15 cellular contexts compared by ENCODE assay signal in the genomic region with DNA sequence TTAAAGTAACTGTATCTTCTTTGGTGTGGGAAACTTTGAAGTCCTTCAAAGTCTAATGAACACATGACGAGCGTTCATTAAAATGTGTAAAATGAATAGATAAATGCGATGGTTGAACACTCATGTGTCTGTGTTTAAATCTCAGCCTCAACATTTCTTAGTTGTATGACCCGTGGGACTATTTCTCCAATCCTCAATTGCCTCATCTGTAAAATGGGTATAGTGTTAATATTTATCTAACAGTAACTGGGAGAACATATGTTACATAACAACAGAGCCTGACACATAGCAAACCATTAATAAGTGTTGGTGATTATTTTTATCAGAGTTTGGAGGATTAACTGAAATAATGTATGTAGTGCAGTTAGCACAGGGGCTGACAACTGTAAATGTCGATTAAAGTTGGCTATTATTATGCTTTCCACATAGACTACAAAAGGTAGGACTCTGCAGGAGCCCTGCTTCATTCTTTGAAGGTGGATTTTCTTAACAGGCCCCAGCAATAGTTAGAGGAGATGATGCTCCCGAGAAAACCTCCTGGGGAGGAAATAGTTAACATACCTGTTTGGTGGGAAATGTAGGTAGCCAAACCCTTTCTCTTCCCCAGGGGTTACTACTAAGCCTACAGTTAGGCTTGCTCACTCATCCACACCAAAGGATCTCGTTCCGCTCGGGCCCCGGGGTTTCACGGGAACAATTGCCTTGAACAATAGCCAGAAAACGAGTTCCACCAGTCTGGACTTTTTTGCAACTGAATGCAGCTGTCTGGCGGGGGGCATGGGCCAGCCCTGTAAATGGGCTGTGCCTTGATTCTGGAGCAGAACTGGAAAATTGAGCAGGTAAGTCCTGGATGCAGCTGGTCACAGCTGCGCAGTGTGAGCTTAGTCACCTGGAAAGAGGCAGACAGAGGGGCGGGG.
DNase-seq lines count a peak whose midpoint lies in the region; ATAC-seq and TF ChIP-seq lines count a peak whose summit lies in the region.
"Had no signal": no experiment of that assay in that cellular context is flagged by ENCODE, and none has a peak within 500 bp of the region (broad histone marks: within the 10 kb centered on the region; RNA-seq: fewer than 3 reads in every experiment).

No MANE protein-coding gene starts in this region.

- H3K27me3 ChIP-seq in GM23338 (ENCODE audit: insufficient read depth) = no peaks in the 10 kb centered on the region; the same call in 1 of the 2 replicates
- H3K27me3 ChIP-seq in gastrocnemius medialis = no peaks in the 10 kb centered on the region
- H3K27me3 ChIP-seq: heart right ventricle, transverse colon had no signal

- H3K36me3 Mint-ChIP-seq in GM23338 (ENCODE audit: low read depth) (peaks cover 2% of the 10 kb centered on the region; the same call in 1 of the 3 replicates), endothelial cell (ENCODE audit: low read depth, unreplicated experiment) (no peaks in the 10 kb centered on the region), nephron (ENCODE audit: low read depth) (no peaks in the 10 kb centered on the region)

- no peaks in the 10 kb centered on the region for H4K20me1 ChIP-seq in GM23338 (replicated peaks; ENCODE audit: insufficient read depth)

- peak overlapping the region; percentile 65 for H3K4me2 ChIP-seq in GM23338

- DNase-seq in GM23338 (ENCODE audit: low spot score) (peak; percentile 98), NCI-H2196 treated with DMSO at 0.1 percent for 48 hours (lab: John Stamatoyannopoulos, UW; ENCODE audit: unreplicated experiment) (peak; percentile 56), endothelial cell (ENCODE audit: low spot score) (peak; percentile 21), gastrocnemius medialis (no peak)
- DNase-seq: activated T-cell treated with anti-CD3 and anti-CD28 coated beads for 4 hours, heart right ventricle, transverse colon had no signal

- peaks cover 85% of the 10 kb centered on the region for H3K4me1 ChIP-seq in GM23338 (ENCODE audit: insufficient read depth)
- H3K4me1 ChIP-seq in gastrocnemius medialis = peaks cover 12 to 19% of the 10 kb centered on the region in 2 donors

- in situ Hi-C loops in gastrocnemius medialis (cut with MboI; ENCODE audit: low sequenced_read_pairs in 4 of 4) = no loop called here

- 0 out of 2 replicates have a peak, but pooled peaks cover 3% of the 10 kb centered on the region for H3F3A ChIP-seq in GM23338 (replicated peaks; ENCODE audit: low read depth)

- H3K27ac ChIP-seq in GM23338 (ENCODE audit: low read depth) (peak overlapping the region; percentile 56), gastrocnemius medialis (no peak overlapping the region)
- H3K27ac ChIP-seq: C4-2B, transverse colon had no signal

- H3K9me3 Mint-ChIP-seq in GM23338 (no peaks in the 10 kb centered on the region), endothelial cell (ENCODE audit: unreplicated experiment) (no peaks in the 10 kb centered on the region), nephron (no peaks in the 10 kb centered on the region)
- H3K9me3 Mint-ChIP-seq: central memory CD8-positive, alpha-beta T cell; T-helper 1 cell treated with Interleukin-12 subunit alpha and Interleukin-12 subunit beta and Interleukin-4 antibody, amounts not matched to agents 30 μg/mL and 1 μg/mL, for 36 hours had no signal

- H2AFZ ChIP-seq in GM23338 = no peak overlapping the region

- no peak for TF ChIP-seq CTCF in GM23338 (conservative IDR thresholded peaks at IDR 0.05; ENCODE audit: low read depth in 2 of 2)
- TF ChIP-seq CTCF in endothelial cell (IDR thresholded peaks at IDR 0.05; ENCODE audit: unreplicated experiment) = no peak
- no peak for TF ChIP-seq CTCF in nephron (IDR thresholded peaks at IDR 0.05; ENCODE audit: unreplicated experiment in 3 of 3)
- no peak for TF ChIP-seq CTCF in gastrocnemius medialis (IDR thresholded peaks at IDR 0.05 in 4 of 5, conservative IDR thresholded peaks at IDR 0.05 in 1 of 5)

- no peaks in the 10 kb centered on the region for H3K9me3 ChIP-seq in gastrocnemius medialis
- H3K9me3 ChIP-seq: heart right ventricle, transverse colon had no signal

- H3K79me2 ChIP-seq in GM23338 (replicated peaks; ENCODE audit: insufficient read depth) = peaks cover 58% of the 10 kb centered on the region

- peak; percentile 77 for ATAC-seq in GM23338
- no peak for ATAC-seq in GM18868 (IDR thresholded peaks at IDR 0.05; ENCODE audit: unreplicated experiment)
- no peak for ATAC-seq in HG03196 (IDR thresholded peaks at IDR 0.05; ENCODE audit: unreplicated experiment)
- no peak for ATAC-seq in GM18511 (IDR thresholded peaks at IDR 0.05; ENCODE audit: unreplicated experiment)
- no peak for ATAC-seq in gastrocnemius medialis
- ATAC-seq: GM12878, heart right ventricle had no signal

- no peaks in the 10 kb centered on the region for H3K36me3 ChIP-seq in GM23338 (ENCODE audit: insufficient read depth)
- no peaks in the 10 kb centered on the region for H3K36me3 ChIP-seq in gastrocnemius medialis
- H3K36me3 ChIP-seq: heart right ventricle, transverse colon had no signal

- peak overlapping the region; percentile 65 for H3K4me3 Mint-ChIP-seq in GM23338
- no peak overlapping the region for H3K4me3 Mint-ChIP-seq in endothelial cell (ENCODE audit: unreplicated experiment)
- H3K4me3 Mint-ChIP-seq in nephron = peak overlapping the region; percentile 34 to 74 (median 74)
- H3K4me3 Mint-ChIP-seq: central memory CD8-positive, alpha-beta T cell; T-helper 1 cell treated with Interleukin-12 subunit alpha and Interleukin-12 subunit beta and Interleukin-4 antibody, amounts not matched to agents 30 μg/mL and 1 μg/mL, for 36 hours had no signal

- H3K27ac Mint-ChIP-seq in GM23338 (peak overlapping the region; percentile 93), endothelial cell (ENCODE audit: unreplicated experiment) (peak overlapping the region; percentile 11), nephron (peak overlapping the region; percentile 79 to 90 (median 87))
- H3K27ac Mint-ChIP-seq: T-helper 1 cell treated with Interleukin-12 subunit alpha and Interleukin-12 subunit beta and Interleukin-4 antibody, amounts not matched to agents 30 μg/mL and 1 μg/mL, for 36 hours had no signal

- intact Hi-C loops in gastrocnemius medialis (cut with DNase I; ENCODE audit: low total_unique reads) = no loop called here

- H3K27me3 Mint-ChIP-seq in GM23338 (ENCODE audit: insufficient read depth, low read depth, poor library complexity) (peaks cover 10% of the 10 kb centered on the region), endothelial cell (ENCODE audit: unreplicated experiment) (no peaks in the 10 kb centered on the region), nephron (ENCODE audit: low read depth) (peaks cover 6% of the 10 kb centered on the region)
- H3K27me3 Mint-ChIP-seq: central memory CD8-positive, alpha-beta T cell had no signal

- no peak for TF ChIP-seq POLR2A in gastrocnemius medialis (IDR thresholded peaks at IDR 0.05)

- H3K4me3 ChIP-seq in GM23338 = peak overlapping the region; percentile 41
- no peak overlapping the region for H3K4me3 ChIP-seq in gastrocnemius medialis
- H3K4me3 ChIP-seq: GM12878, heart right ventricle, transverse colon had no signal

- H3K9me2 ChIP-seq in GM23338 (ENCODE audit: insufficient read depth) = no peaks in the 10 kb centered on the region

- H3K4me1 Mint-ChIP-seq in GM23338 (peaks cover 81% of the 10 kb centered on the region), endothelial cell (ENCODE audit: unreplicated experiment) (peaks cover 44% of the 10 kb centered on the region), nephron (peaks cover 77% of the 10 kb centered on the region)
- H3K4me1 Mint-ChIP-seq: central memory CD8-positive, alpha-beta T cell had no signal

TF ChIP-seq in GM23338, 12 proteins besides CTCF, POLR2A, EP300 and RAD21 (continues in another document):
- peak; percentile 58 for TF ChIP-seq CREB1 (CRISPR knock-in tag; IDR thresholded peaks at IDR 0.05; ENCODE audit: low read depth)
- no peak for TF ChIP-seq STAT1 (IDR thresholded peaks at IDR 0.05; ENCODE audit: unreplicated experiment)

Comparison
In these comparisons a context has a peak if more than half of its experiments do, and no peak if none do; other contexts are left out.
1. DNase-seq: peak in GM23338 (single experiment), NCI-H2196 treated with DMSO at 0.1 percent for 48 hours (single experiment) and endothelial cell (single experiment); none in gastrocnemius medialis (0 of 2).
2. H3K27ac Mint-ChIP-seq: peak in every context shown above with its lines; median percentile 93 in GM23338; 87 in nephron; 11 in endothelial cell.